In genomic region chr10:103918053-103918846, GRCh38 we compare ENCODE assay signal across 8 cellular contexts. TPM values are rescaled to one million over a fixed set of nuclear protein-coding genes. Genes with fewer than 3 reads are reported as not detected.
DNase-seq lines count a peak whose midpoint lies in the region; TF ChIP-seq lines count a peak whose summit lies in the region.

TSS of gene STN1 (minus strand) at chr10:103918184. CDS start at chr10:103917594, 590 bp downstream.

- no peak within 1 kb of the TSS for H3K23ac ChIP-seq in H9 (ENCODE audit: insufficient read length, low read depth, low read length)

- TF ChIP-seq CTCF in H9 (conservative IDR thresholded peaks at IDR 0.05) = peak; percentile 55; the same call in 2 of the 3 replicates
- no peak for TF ChIP-seq CTCF in fibroblast of villous mesenchyme (IDR thresholded peaks at IDR 0.05; ENCODE audit: insufficient read depth, low read depth, low read length)
- TF ChIP-seq CTCF in neural crest cell (conservative IDR thresholded peaks at IDR 0.05) = peak; percentile 43

- H3K36me3 ChIP-seq in ES-I3 (ENCODE audit: insufficient read depth, low read length) (no peaks in the 10 kb centered on the region), MG63 (peaks cover 3% of the 10 kb centered on the region; the same call in 1 of the 2 replicates), stomach smooth muscle (ENCODE audit: control insufficient read depth in 2 of 2, insufficient read depth in 2 of 2, low read length in 2 of 2) (no peaks in the 10 kb centered on the region)

- peak within 1 kb of the TSS; percentile 71; the same call in 1 of the 2 replicates for H3K14ac ChIP-seq in H9 (ENCODE audit: insufficient read depth, low read length)

- peaks cover 16% of the 10 kb centered on the region for H3K4me1 ChIP-seq in ES-I3 (ENCODE audit: insufficient read depth, low read length)
- H3K4me1 ChIP-seq in H9 (ENCODE audit: insufficient read depth, low read length) = peaks cover 3% of the 10 kb centered on the region; the same call in 1 of the 2 replicates
- H3K4me1 ChIP-seq in stomach smooth muscle (ENCODE audit: control insufficient read depth, insufficient read depth, low read length) = peaks cover 20% of the 10 kb centered on the region

- peaks cover 9% of the 10 kb centered on the region; the same call in 1 of the 2 replicates for H3K9me3 ChIP-seq in ES-I3 (ENCODE audit: control insufficient read depth, insufficient read depth, low read length)
- peaks cover 8% of the 10 kb centered on the region for H3K9me3 ChIP-seq in H9 (ENCODE audit: control insufficient read depth, low read depth, low read length)
- no peaks in the 10 kb centered on the region for H3K9me3 ChIP-seq in MG63
- no peaks in the 10 kb centered on the region for H3K9me3 ChIP-seq in stomach smooth muscle (ENCODE audit: control insufficient read depth in 2 of 2, low read length in 2 of 2)

- H3K36me3 Mint-ChIP-seq in H9 (ENCODE audit: insufficient read depth in 1 of 3, low read depth in 3 of 3) (peaks cover 17 to 22% (median 20%) of the 10 kb centered on the region in 3 experiments), neural crest cell (ENCODE audit: low read depth) (peaks cover 13% of the 10 kb centered on the region)

- H3K27ac ChIP-seq in H9 (ENCODE audit: insufficient read length, low read depth, low read length) = peak within 1 kb of the TSS; percentile 86
- H3K27ac ChIP-seq in stomach smooth muscle (ENCODE audit: low read length) = peak within 1 kb of the TSS; percentile 95

- no peak within 1 kb of the TSS for H3K56ac ChIP-seq in H9 (ENCODE audit: insufficient read length, low read depth, low read length)

- H3K4me2 ChIP-seq in H9 (ENCODE audit: insufficient read depth, insufficient read length, low read length) = peak within 1 kb of the TSS; percentile 83

- H3K79me1 ChIP-seq in H9 (ENCODE audit: insufficient read depth, low read depth, low read length, poor library complexity, severe bottlenecking) = no peaks in the 10 kb centered on the region

- H4K20me1 ChIP-seq in H9 (ENCODE audit: control insufficient read depth, insufficient read depth, insufficient read length) = no peaks in the 10 kb centered on the region

- no peak within 1 kb of the TSS for H2BK12ac ChIP-seq in H9 (ENCODE audit: insufficient read length, low read depth, low read length)

- no peak within 1 kb of the TSS for H2AK5ac ChIP-seq in H9 (ENCODE audit: insufficient read length, low read length)

- H3K9me3 Mint-ChIP-seq in H9 (peaks cover 9% of the 10 kb centered on the region in 2 experiments), neural crest cell (no peaks in the 10 kb centered on the region)

- H4K91ac ChIP-seq in H9 (ENCODE audit: insufficient read length, low read depth, low read length) = no peak within 1 kb of the TSS

- peak within 1 kb of the TSS; percentile 85 for H3K18ac ChIP-seq in H9 (ENCODE audit: insufficient read length, low read depth, low read length)

- H3K4me3 ChIP-seq in MG63 (peak within 1 kb of the TSS; percentile 80), fibroblast of villous mesenchyme (ENCODE audit: low read depth, low read length) (peak within 1 kb of the TSS; percentile 63), stomach smooth muscle (ENCODE audit: low read length in 2 of 2) (peak within 1 kb of the TSS; percentile 67 to 97)

- no peaks in the 10 kb centered on the region for H3K79me2 ChIP-seq in H9 (ENCODE audit: insufficient read depth, low read length)

- H3K9ac ChIP-seq in ES-I3 (ENCODE audit: low read depth, low read length) (peak within 1 kb of the TSS; percentile 84), H9 (ENCODE audit: extremely low read depth, insufficient read length, low read length) (peak within 1 kb of the TSS; percentile 77), stomach smooth muscle (ENCODE audit: low read length in 2 of 2) (peak within 1 kb of the TSS; percentile 70 to 96)

- peaks cover 18 to 25% of the 10 kb centered on the region in 2 experiments for H3K4me1 Mint-ChIP-seq in H9
- H3K4me1 Mint-ChIP-seq in neural crest cell = peaks cover 28% of the 10 kb centered on the region

- H2BK5ac ChIP-seq in H9 (ENCODE audit: insufficient read length, low read length) = no peak within 1 kb of the TSS

- peaks cover 10% of the 10 kb centered on the region for H3K23me2 ChIP-seq in H9 (ENCODE audit: insufficient read length, low read depth, low read length, poor library complexity, severe bottlenecking)

- no peaks in the 10 kb centered on the region for H3K27me3 ChIP-seq in H9 (ENCODE audit: insufficient read depth, low read length)
- no peaks in the 10 kb centered on the region for H3K27me3 ChIP-seq in MG63
- no peaks in the 10 kb centered on the region for H3K27me3 ChIP-seq in stomach smooth muscle (ENCODE audit: control insufficient read depth in 1 of 2, insufficient read depth in 2 of 2, low read length in 2 of 2)

- H3K27me3 Mint-ChIP-seq in H9 (ENCODE audit: low read depth) (no peaks in the 10 kb centered on the region), neural crest cell (ENCODE audit: low read depth) (no peaks in the 10 kb centered on the region)

- no peak within 1 kb of the TSS for H2BK20ac ChIP-seq in H9 (ENCODE audit: low read depth, low read length, poor library complexity, severe bottlenecking)

- H3K27ac Mint-ChIP-seq in H9 (peak within 1 kb of the TSS; percentile 91 to 99 (median 98)), neural crest cell (ENCODE audit: unreplicated experiment) (peak within 1 kb of the TSS; percentile 89)

- no CpG with 5 or more reads among the region's 53 CpGs for WGBS in H9 (ENCODE audit: extremely low coverage, insufficient read length, low lambda C conversion rate)

- no peak within 1 kb of the TSS for H2BK120ac ChIP-seq in H9 (ENCODE audit: low read depth, low read length, poor library complexity, severe bottlenecking)

- peak within 1 kb of the TSS; percentile 85 to 91 for H3K4me3 Mint-ChIP-seq in H9
- peak within 1 kb of the TSS; percentile 96 for H3K4me3 Mint-ChIP-seq in neural crest cell

- peak within 1 kb of the TSS; percentile 32 for H2AFZ ChIP-seq in H9 (ENCODE audit: low read length)

- H4K8ac ChIP-seq in H9 (replicated peaks; ENCODE audit: insufficient read length, low read depth, low read length) = no peak within 1 kb of the TSS

- DNase-seq in H9 (peak; percentile 99), MG63 (peak; percentile 98), SHP77 treated with DMSO at 0.1 percent for 48 hours (lab: John Stamatoyannopoulos, UW) (peak; percentile 88), activated gamma-delta T cell (lab: John Stamatoyannopoulos, UW) (peak; percentile 94), fibroblast of villous mesenchyme (ENCODE audit: low read depth) (peak; percentile 97), neural crest cell (ENCODE audit: low read depth, low spot score) (peak; percentile 93)

- no peak within 1 kb of the TSS for H2BK15ac ChIP-seq in H9 (ENCODE audit: low read depth, low read length)

- H4K5ac ChIP-seq in H9 (ENCODE audit: insufficient read length, low read depth, low read length) = no peak within 1 kb of the TSS

- no peak within 1 kb of the TSS for H3T11ph ChIP-seq in H9 (ENCODE audit: low read length)

- H3K4ac ChIP-seq in H9 (ENCODE audit: low read depth, low read length) = no peak within 1 kb of the TSS

RNA-seq across cellular contexts. Expression of gene STN1, which starts in this region (rescaled TPM):
- total RNA-seq in H9 (2021) = 10.8 and 11.3 TPM in 2 replicates
- total RNA-seq in MG63 (2014; rRNA removed; shearing (Covaris generic); ENCODE audit: low replicate concordance) = 29.1 and 33.2 TPM in 2 replicates
- 23.3 and 29.3 TPM in 2 replicates for total RNA-seq in fibroblast of villous mesenchyme
- 11.9 and 13.2 TPM in 2 replicates for total RNA-seq in neural crest cell

Comparison
In these comparisons a context has a peak if more than half of its experiments do, and no peak if none do; other contexts are left out.
1. Peak in every context shown above with its lines: DNase-seq, H3K4me3 ChIP-seq and H3K27ac ChIP-seq.